8 cellular contexts compared by ENCODE assay signal in the genomic region with DNA sequence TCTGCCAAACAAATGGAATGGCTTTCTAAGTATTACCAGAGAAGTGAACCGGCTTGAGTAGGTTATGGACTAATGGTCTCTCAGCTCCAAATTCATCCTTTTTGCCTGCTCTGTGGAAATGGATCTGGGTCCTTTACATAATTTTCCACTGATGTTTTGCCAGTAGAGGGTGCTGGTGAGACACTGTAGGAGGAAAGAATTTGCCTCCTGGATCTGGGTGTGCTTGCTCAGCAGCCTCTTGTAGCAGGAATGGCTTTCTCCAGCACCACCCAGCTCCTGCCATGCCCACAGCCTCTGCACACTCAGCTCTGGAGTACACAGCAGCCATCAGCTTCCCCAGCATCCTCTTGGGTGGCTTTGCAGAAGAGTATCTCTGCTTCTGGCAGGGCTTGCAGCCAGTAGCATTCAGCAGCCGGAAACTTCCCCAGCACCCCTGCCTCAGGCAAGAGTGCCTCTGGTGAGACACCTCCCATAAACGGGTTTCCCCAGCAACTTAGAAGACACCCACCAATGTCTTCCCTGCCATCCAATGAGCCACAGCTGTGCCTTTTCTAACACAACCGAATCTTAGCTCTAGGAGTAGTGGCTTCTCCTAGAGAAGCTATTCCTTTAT.
DNase-seq lines count a peak whose midpoint lies in the region; ATAC-seq and TF ChIP-seq lines count a peak whose summit lies in the region.

No MANE protein-coding gene starts in this region.

- no peaks in the 10 kb centered on the region for H3K4me1 ChIP-seq in ascending aorta

- H3K36me3 ChIP-seq in ascending aorta, result no peaks in the 10 kb centered on the region

- H3K27me3 ChIP-seq in ascending aorta (no peaks in the 10 kb centered on the region), dorsolateral prefrontal cortex (peaks cover 0 to 5% (median 0%) of the 10 kb centered on the region in 45 donors)

- intact Hi-C loops in ascending aorta (cut with DNase I), result no loop called here
- intact Hi-C loops in dorsolateral prefrontal cortex (cut with DNase I), result no loop called here

- H3K27ac ChIP-seq in ascending aorta (no peak overlapping the region), dorsolateral prefrontal cortex (no peak overlapping the region)

- no peak for TF ChIP-seq CTCF in ascending aorta (IDR thresholded peaks at IDR 0.05)
- peak in 9 of 56 donors; percentile 9 to 22 (median 14) for TF ChIP-seq CTCF in dorsolateral prefrontal cortex (IDR thresholded peaks at IDR 0.05 in 54 of 56, conservative IDR thresholded peaks at IDR 0.05 in 2 of 56; ENCODE audit: low read depth in 1 of 56, partially characterized antibody in 56 of 56)

- H3K4me3 ChIP-seq in ascending aorta (no peak overlapping the region), dorsolateral prefrontal cortex (no peak overlapping the region)

- no peaks in the 10 kb centered on the region for H3K9me3 ChIP-seq in ascending aorta

- DNase-seq in GDM1 (lab: John Stamatoyannopoulos, UW), result peak; percentile 20
- DNase-seq in RKO (ENCODE audit: low spot score), result peak; percentile 74
- peak; percentile 31 for DNase-seq in germinal center (ENCODE audit: low spot score)
- no peak for DNase-seq in NCI-H2029 treated with DMSO at 0.1 percent for 48 hours (lab: John Stamatoyannopoulos, UW)
- no peak for DNase-seq in ascending aorta (ENCODE audit: low spot score in 2 of 2)
- no peak for DNase-seq in dorsolateral prefrontal cortex
- no peak for DNase-seq in effector CD4-positive, alpha-beta T cell

- peak; percentile 47 for ATAC-seq in HG03571 (IDR thresholded peaks at IDR 0.05; ENCODE audit: unreplicated experiment)

Comparison
In these comparisons a context has a peak if more than half of its experiments do, and no peak if none do; other contexts are left out.
1. DNase-seq: peak in GDM1 (single experiment), RKO (single experiment) and germinal center (single experiment); none in NCI-H2029 treated with DMSO at 0.1 percent for 48 hours (single experiment), ascending aorta (0 of 2), dorsolateral prefrontal cortex (0 of 10) and effector CD4-positive, alpha-beta T cell (single experiment).